Comparison of ENCODE assay signal across 8 cellular contexts in the genomic region with DNA sequence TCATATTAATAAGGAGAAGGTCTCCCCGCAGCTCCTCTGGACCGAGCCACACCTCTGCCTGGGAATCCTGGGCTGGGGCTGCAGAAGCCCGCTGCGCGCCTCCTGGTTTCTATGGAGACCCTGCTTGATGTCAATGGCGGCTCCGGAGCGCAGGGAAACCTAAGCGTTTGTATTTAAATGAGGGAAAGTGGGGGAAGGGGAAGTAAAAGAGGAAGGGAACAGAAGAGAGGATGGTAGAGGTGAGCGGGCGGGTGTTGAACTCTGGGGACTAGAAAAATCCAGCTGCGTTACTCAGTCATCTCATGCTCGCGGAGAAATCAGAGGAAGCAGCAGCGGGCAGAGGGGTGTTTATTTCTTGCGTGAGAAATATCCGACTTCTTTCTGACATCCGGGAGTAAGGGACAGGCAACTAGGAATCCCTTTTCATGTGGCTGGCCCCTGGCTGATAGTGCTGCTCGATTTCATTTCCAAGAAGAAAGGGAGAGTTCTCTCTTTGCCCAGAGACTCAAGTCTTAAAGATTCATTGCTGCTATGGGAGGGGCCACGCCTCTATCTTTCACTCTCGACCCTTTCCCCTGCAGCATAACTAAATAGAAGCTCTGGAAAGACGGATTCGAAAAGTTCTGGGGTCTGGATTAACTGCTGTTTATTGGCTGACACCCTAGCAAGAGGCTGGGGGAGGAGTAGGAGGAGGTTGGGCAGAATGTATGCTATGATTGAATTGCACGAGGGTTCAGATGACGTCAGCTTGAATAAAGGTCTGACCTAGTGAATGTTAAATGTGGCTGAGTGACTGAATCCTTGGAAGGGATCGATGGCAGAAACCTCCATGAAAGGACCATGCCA.
DNase-seq lines count a peak whose midpoint lies in the region; ATAC-seq and TF ChIP-seq lines count a peak whose summit lies in the region.

No MANE protein-coding gene starts in this region.

- no peak for ATAC-seq in HG02970 (IDR thresholded peaks at IDR 0.05; ENCODE audit: low FRiP score, unreplicated experiment)
- ATAC-seq in HG03097 (IDR thresholded peaks at IDR 0.05; ENCODE audit: low FRiP score, unreplicated experiment), result no peak

- TF ChIP-seq CTCF in astrocyte of the cerebellum (IDR thresholded peaks at IDR 0.05; ENCODE audit: low read depth, low read length, missing control alignments) (no peak), retinal pigment epithelial cell (conservative IDR thresholded peaks at IDR 0.05; ENCODE audit: low read depth, low read length) (no peak)

- DNase-seq in CD1c-positive myeloid dendritic cell (ENCODE audit: extremely low spot score), result peak; percentile 15
- DNase-seq in HCEC 1CT, result peak; percentile 28
- DNase-seq in NCI-H82 (lab: John Stamatoyannopoulos, UW), result peak; percentile 79
- DNase-seq in astrocyte of the cerebellum (ENCODE audit: low read depth), result no peak
- DNase-seq in iPS DF 19.7 (ENCODE audit: low read depth, low spot score), result peak; percentile 72
- peak; percentile 51 for DNase-seq in retinal pigment epithelial cell (ENCODE audit: low read depth)

- H3K4me3 ChIP-seq in astrocyte of the cerebellum (ENCODE audit: low read depth, low read length), result peak overlapping the region; percentile 51
- H3K4me3 ChIP-seq in retinal pigment epithelial cell (ENCODE audit: low read length), result peak overlapping the region; percentile 58

- in situ Hi-C loops in astrocyte of the cerebellum (cut with HindIII; ENCODE audit: low sequenced_read_pairs), result no loop called here
